Comparison of ENCODE assay signal across 22 cellular contexts in genomic region chr2:53620961-53621360, GRCh38.
"Had no signal": no experiment of that assay in that cellular context is flagged by ENCODE, and none has a peak within 500 bp of the region (broad histone marks: within the 10 kb centered on the region; RNA-seq: fewer than 3 reads in every experiment).

No MANE protein-coding gene starts in this region.

- H3K4me2 ChIP-seq: hepatocyte had no signal

- H3K36me3 ChIP-seq: left lung, left ventricle myocardium inferior, lower lobe of right lung had no signal

- H3K27me3 ChIP-seq: hepatocyte, left lung had no signal

- H3K9me3 ChIP-seq: left ventricle myocardium inferior, lower lobe of right lung, mucosa of descending colon had no signal

- ATAC-seq: left cardiac atrium; left lobe of liver; left lung; left ventricle myocardium superior; lower lobe of right lung; mucosa of descending colon; naive thymus-derived CD4-positive, alpha-beta T cell had no signal

- H3K4me1 ChIP-seq: left lung, left ventricle myocardium inferior, lower lobe of right lung had no signal

- H3K27ac ChIP-seq: hepatocyte, left lung, left ventricle myocardium inferior, lower lobe of right lung had no signal

- H3K4me3 ChIP-seq: hepatocyte, left lung, left ventricle myocardium inferior, lower lobe of right lung, lung, mucosa of descending colon had no signal

- H2AFZ ChIP-seq: hepatocyte had no signal

- DNase-seq: hippocampal formation; hypothalamus; immature natural killer cell; islet precursor cell; kidney; kidney glomerular epithelial cell; left cardiac atrium; left colon; left lung; left ventricle myocardium inferior; left ventricle myocardium superior; lower lobe of right lung; mammary epithelial cell; mesenchymal stem cell; mesendoderm; midbrain; mucosa of descending colon; naive B cell; naive thymus-derived CD4-positive, alpha-beta T cell had no signal
